Comparison of ENCODE assay signal across 11 cellular contexts in genomic region chr14:99511421-99512109, GRCh38. TPM values are rescaled to one million over a fixed set of nuclear protein-coding genes. Genes with fewer than 3 reads are reported as not detected.
A peak's percentile ranks its signal among the peaks of the same experiment; 100 is the strongest.
DNase-seq lines count a peak whose midpoint lies in the region; ATAC-seq and TF ChIP-seq lines count a peak whose summit lies in the region.
"Had no signal": no experiment of that assay in that cellular context is flagged by ENCODE, and none has a peak within 500 bp of the region (broad histone marks: within the 10 kb centered on the region; RNA-seq: fewer than 3 reads in every experiment).

No MANE protein-coding gene starts in this region.

- H3K4ac ChIP-seq in mesenchymal stem cell (ENCODE audit: low read depth in 1 of 2, low read length in 2 of 2) = no peak overlapping the region

- no peak overlapping the region for H4K8ac ChIP-seq in mesenchymal stem cell (ENCODE audit: low read length)

- H3K36me3 ChIP-seq in esophagus muscularis mucosa = peaks cover 29 to 91% (median 80%) of the 10 kb centered on the region in 4 donors
- peaks cover 40 to 79% of the 10 kb centered on the region in 2 experiments for H3K36me3 ChIP-seq in mesenchymal stem cell (ENCODE audit: control insufficient read depth in 1 of 2, insufficient read depth in 2 of 2, low read depth in 1 of 2, low read length in 2 of 2)

- H3K27me3 Mint-ChIP-seq in type B pancreatic cell = no peaks in the 10 kb centered on the region

- peak overlapping the region; percentile 28 for H2AK5ac ChIP-seq in mesenchymal stem cell (ENCODE audit: low read length, severe bottlenecking)

- H3K9me3 Mint-ChIP-seq in type B pancreatic cell = no peaks in the 10 kb centered on the region

- TF ChIP-seq CTCF in esophagus muscularis mucosa (IDR thresholded peaks at IDR 0.05) (no peak), type B pancreatic cell (conservative IDR thresholded peaks at IDR 0.05) (no peak)

- H3K4me1 Mint-ChIP-seq in type B pancreatic cell (ENCODE audit: unreplicated experiment) = peaks cover 5% of the 10 kb centered on the region

- ATAC-seq in HG03175 (IDR thresholded peaks at IDR 0.05; ENCODE audit: unreplicated experiment) = no peak
- ATAC-seq: upper lobe of right lung had no signal

- H2BK5ac ChIP-seq in mesenchymal stem cell (ENCODE audit: low read depth, low read length, poor library complexity, severe bottlenecking) = no peak overlapping the region

- no peak overlapping the region for H2BK12ac ChIP-seq in mesenchymal stem cell (ENCODE audit: low read length in 2 of 2)

- no peak overlapping the region for H4K91ac ChIP-seq in mesenchymal stem cell (ENCODE audit: low read length)

- intact Hi-C loops in esophagus muscularis mucosa (cut with DNase I) = no loop called here

- H3K36me3 Mint-ChIP-seq in type B pancreatic cell = peaks cover 4% of the 10 kb centered on the region

- 39% methylated on average over 7 of the region's 12 CpGs for WGBS in esophagus muscularis mucosa
- WGBS in mesenchymal stem cell = 94% methylated on average over 12 of the region's 12 CpGs

- H2BK15ac ChIP-seq in mesenchymal stem cell (ENCODE audit: low read depth, poor library complexity, severe bottlenecking) = no peak overlapping the region

- H3K27ac Mint-ChIP-seq in type B pancreatic cell = peak overlapping the region; percentile 63

- H3K4me3 Mint-ChIP-seq in type B pancreatic cell = no peak overlapping the region

- H3K27ac ChIP-seq in esophagus muscularis mucosa (replicated peaks in 1 of 4) (peak overlapping the region; percentile 72 to 88 (median 79)), mesenchymal stem cell (ENCODE audit: low read length, poor library complexity, severe bottlenecking) (peak overlapping the region; percentile 11)
- H3K27ac ChIP-seq: upper lobe of right lung had no signal

- no peak overlapping the region for H2BK120ac ChIP-seq in mesenchymal stem cell (ENCODE audit: low read depth, low read length)

- H3K18ac ChIP-seq in mesenchymal stem cell (ENCODE audit: low read depth in 1 of 2, low read length in 2 of 2) = no peak overlapping the region

- H3K14ac ChIP-seq in mesenchymal stem cell (ENCODE audit: low read length in 2 of 2) = no peak overlapping the region

- no peaks in the 10 kb centered on the region for H3K9me3 ChIP-seq in esophagus muscularis mucosa
- H3K9me3 ChIP-seq in mesenchymal stem cell (ENCODE audit: control insufficient read depth, low read length) = no peaks in the 10 kb centered on the region
- H3K9me3 ChIP-seq: upper lobe of right lung had no signal

- H3K79me1 ChIP-seq in mesenchymal stem cell (replicated peaks; ENCODE audit: low read length, poor library complexity, severe bottlenecking) = peaks cover 10% of the 10 kb centered on the region

- TF ChIP-seq POLR2A in esophagus muscularis mucosa (IDR thresholded peaks at IDR 0.05; ENCODE audit: low read depth) = no peak

- no peak overlapping the region for H2AFZ ChIP-seq in mesenchymal stem cell (ENCODE audit: low read depth, low read length)

- H3K27me3 ChIP-seq in esophagus muscularis mucosa = no peaks in the 10 kb centered on the region
- H3K27me3 ChIP-seq in mesenchymal stem cell (ENCODE audit: control insufficient read depth in 1 of 2, insufficient read depth in 1 of 2, low read length in 2 of 2) = no peaks in the 10 kb centered on the region
- H3K27me3 ChIP-seq: upper lobe of right lung had no signal

- DNase-seq in activated effector memory CD4-positive, alpha-beta T cell treated with anti-CD3 and anti-CD28 coated beads, Interleukin-2, amount 50 U/mL, for 16 hours = peak; percentile 51
- no peak for DNase-seq in activated effector memory CD4-positive, alpha-beta T cell treated with Interleukin-2 at 50 U/mL for 16 hours
- DNase-seq in esophagus muscularis mucosa (ENCODE audit: extremely low spot score) (no peak), mesenchymal stem cell (no peak), type B pancreatic cell (ENCODE audit: extremely low spot score, unreplicated experiment) (peak; percentile 60), RKO (ENCODE audit: low spot score) (no peak)
- DNase-seq in stimulated activated CD8-positive, alpha-beta memory T cell treated with anti-CD3 and anti-CD28 coated beads, Interleukin-4, amount 100 ng/mL, for 48 hours = no peak
- DNase-seq: foreskin melanocyte, NCI-H1694, upper lobe of right lung had no signal

- peak overlapping the region; percentile 46 for H3K9ac ChIP-seq in mesenchymal stem cell (ENCODE audit: low read length)

- H3K4me3 ChIP-seq in esophagus muscularis mucosa (no peak overlapping the region), mesenchymal stem cell (ENCODE audit: insufficient read depth in 1 of 2, low read depth in 1 of 2, low read length in 2 of 2) (no peak overlapping the region)
- H3K4me3 ChIP-seq: upper lobe of right lung had no signal

- H3K23ac ChIP-seq in mesenchymal stem cell (ENCODE audit: low read length in 2 of 2) = no peak overlapping the region

- H3K4me2 ChIP-seq in mesenchymal stem cell (ENCODE audit: low read length, poor library complexity, severe bottlenecking) = no peak overlapping the region

- no peak for TF ChIP-seq EP300 in esophagus muscularis mucosa (IDR thresholded peaks at IDR 0.05)

- H3K4me1 ChIP-seq in esophagus muscularis mucosa (peaks cover 7 to 55% (median 31%) of the 10 kb centered on the region in 4 donors), mesenchymal stem cell (ENCODE audit: control insufficient read depth, insufficient read depth, low read depth, low read length) (peaks cover 8% of the 10 kb centered on the region)
- H3K4me1 ChIP-seq: upper lobe of right lung had no signal

RNA-seq across cellular contexts. Expression of gene CCNK, which starts 30.4 kb away (rescaled TPM):
- total RNA-seq in esophagus muscularis mucosa (10 to 100 TPM; 10.4 to 21.2 (median 16.5) TPM), type B pancreatic cell (ENCODE audit: low replicate concordance) (66.2 and 84.0 TPM in 2 replicates)
- 60.7 TPM for polyA plus RNA-seq in mesenchymal stem cell (2013, experiment 1 of 2)
- 59.2 TPM for polyA plus RNA-seq in mesenchymal stem cell (2013, experiment 2 of 2)

RNA-seq across cellular contexts. Expression of gene SETD3, which starts 30.9 kb away (rescaled TPM):
- total RNA-seq in esophagus muscularis mucosa (100 to 1,000 TPM; 135 to 170 (median 148) TPM), type B pancreatic cell (ENCODE audit: low replicate concordance) (50.2 and 52.7 TPM in 2 replicates)
- 32.0 TPM for polyA plus RNA-seq in mesenchymal stem cell (2013, experiment 1 of 2)
- polyA plus RNA-seq in mesenchymal stem cell (2013, experiment 2 of 2) = 31.1 TPM

Comparison
In these comparisons a context has a peak if more than half of its experiments do, and no peak if none do; other contexts are left out.
1. DNase-seq: peak in activated effector memory CD4-positive, alpha-beta T cell treated with anti-CD3 and anti-CD28 coated beads, Interleukin-2, amount 50 U/mL, for 16 hours (single experiment) and type B pancreatic cell (single experiment); none in activated effector memory CD4-positive, alpha-beta T cell treated with Interleukin-2 at 50 U/mL for 16 hours (single experiment), esophagus muscularis mucosa (single experiment), mesenchymal stem cell (single experiment), RKO (single experiment) and stimulated activated CD8-positive, alpha-beta memory T cell treated with anti-CD3 and anti-CD28 coated beads, Interleukin-4, amount 100 ng/mL, for 48 hours (single experiment).